ENCODE assay signal across 19 cellular contexts in genomic region chr9:93379051-93379450, GRCh38.
DNase-seq lines count a peak whose midpoint lies in the region; ATAC-seq, FAIRE-seq and TF ChIP-seq lines count a peak whose summit lies in the region.
"Had no signal": no experiment of that assay in that cellular context is flagged by ENCODE, and none has a peak within 500 bp of the region (broad histone marks: within the 10 kb centered on the region; RNA-seq: fewer than 3 reads in every experiment).

No MANE protein-coding gene starts in this region.

- H3K9ac ChIP-seq in DND-41 (ENCODE audit: low read depth, low read length) (no peak overlapping the region), Karpas-422 (ENCODE audit: low read length) (no peak overlapping the region)

- H3K27ac Mint-ChIP-seq in neural crest cell (ENCODE audit: unreplicated experiment): no peak overlapping the region
- H3K27ac Mint-ChIP-seq in stimulated activated naive B cell treated with anti-CD40 and anti-IgM and Interleukin-4, amounts not matched to agents 10 μg/mL and 1 μg/mL and 100 μg/mL, for 72 hours: no peak overlapping the region
- H3K27ac Mint-ChIP-seq: activated naive CD8-positive, alpha-beta T cell treated with anti-CD3 and anti-CD28 coated beads, Interleukin-2, amount 50 U/mL, for 24 hours had no signal

- no peaks in the 10 kb centered on the region for H3K9me3 Mint-ChIP-seq in neural crest cell
- H3K9me3 Mint-ChIP-seq in stimulated activated naive B cell treated with anti-CD40 and anti-IgM and Interleukin-4, amounts not matched to agents 10 μg/mL and 1 μg/mL and 100 μg/mL, for 72 hours: no peaks in the 10 kb centered on the region
- H3K9me3 Mint-ChIP-seq: activated naive CD8-positive, alpha-beta T cell treated with anti-CD3 and anti-CD28 coated beads, Interleukin-2, amount 50 U/mL, for 24 hours had no signal

- no peak overlapping the region for H3K4me3 Mint-ChIP-seq in neural crest cell
- H3K4me3 Mint-ChIP-seq in stimulated activated naive B cell treated with anti-CD40 and anti-IgM and Interleukin-4, amounts not matched to agents 10 μg/mL and 1 μg/mL and 100 μg/mL, for 72 hours: no peak overlapping the region
- H3K4me3 Mint-ChIP-seq: activated naive CD8-positive, alpha-beta T cell treated with anti-CD3 and anti-CD28 coated beads, Interleukin-2, amount 50 U/mL, for 24 hours had no signal

- peak; percentile 38 for TF ChIP-seq CTCF in DND-41 (IDR thresholded peaks at IDR 0.05; ENCODE audit: borderline replicate concordance, extremely low read depth, low read length, poor library complexity, severe bottlenecking)
- TF ChIP-seq CTCF in choroid plexus epithelial cell (conservative IDR thresholded peaks at IDR 0.05; ENCODE audit: low read depth, low read length): peak; percentile 44
- TF ChIP-seq CTCF in neural crest cell (conservative IDR thresholded peaks at IDR 0.05): peak; percentile 52
- no peak for TF ChIP-seq CTCF in GM20000 (IDR thresholded peaks at IDR 0.05; ENCODE audit: extremely low read depth, missing control alignments)

- H3K4me1 Mint-ChIP-seq in neural crest cell: no peaks in the 10 kb centered on the region
- peaks cover 0 to 7% of the 10 kb centered on the region in 2 donors for H3K4me1 Mint-ChIP-seq in stimulated activated naive B cell treated with anti-CD40 and anti-IgM and Interleukin-4, amounts not matched to agents 10 μg/mL and 1 μg/mL and 100 μg/mL, for 72 hours
- H3K4me1 Mint-ChIP-seq: activated naive CD8-positive, alpha-beta T cell treated with anti-CD3 and anti-CD28 coated beads, Interleukin-2, amount 50 U/mL, for 24 hours had no signal

- no peak for ATAC-seq in DND-41 (ENCODE audit: insufficient read depth, low read depth)
- ATAC-seq in stimulated activated naive B cell treated with anti-CD40 and anti-IgM and Interleukin-4, amounts not matched to agents 10 μg/mL and 1 μg/mL and 100 μg/mL, for 72 hours (replicated peaks): no peak
- ATAC-seq: activated naive CD8-positive, alpha-beta T cell treated with anti-CD3 and anti-CD28 coated beads, Interleukin-2, amount 50 U/mL, for 24 hours; left ventricle myocardium superior had no signal

- H3K27me3 ChIP-seq in DND-41 (ENCODE audit: insufficient read depth, low read length, poor library complexity): no peaks in the 10 kb centered on the region
- H3K27me3 ChIP-seq in Karpas-422 (ENCODE audit: low read length): no peaks in the 10 kb centered on the region

- H3K36me3 ChIP-seq in DND-41 (ENCODE audit: insufficient read depth, low read length) (no peaks in the 10 kb centered on the region), Karpas-422 (ENCODE audit: insufficient read depth, low read length) (no peaks in the 10 kb centered on the region)

- no peaks in the 10 kb centered on the region for H4K20me1 ChIP-seq in DND-41 (ENCODE audit: insufficient read depth, low read length)
- H4K20me1 ChIP-seq in Karpas-422 (ENCODE audit: insufficient read depth, low read depth, low read length): no peaks in the 10 kb centered on the region

- H3K27me3 Mint-ChIP-seq in neural crest cell (ENCODE audit: low read depth): no peaks in the 10 kb centered on the region
- H3K27me3 Mint-ChIP-seq in stimulated activated naive B cell treated with anti-CD40 and anti-IgM and Interleukin-4, amounts not matched to agents 10 μg/mL and 1 μg/mL and 100 μg/mL, for 72 hours: peaks cover 10 to 19% of the 10 kb centered on the region in 2 donors

- H3K27ac ChIP-seq in DND-41 (ENCODE audit: low read length): no peak overlapping the region
- H3K27ac ChIP-seq in Karpas-422 (ENCODE audit: low read length): no peak overlapping the region

- H3K9me2 ChIP-seq in Karpas-422 (replicated peaks; ENCODE audit: insufficient read depth, low read length): no peaks in the 10 kb centered on the region

- H3K4me1 ChIP-seq in DND-41 (ENCODE audit: insufficient read depth, low read length) (no peaks in the 10 kb centered on the region), Karpas-422 (ENCODE audit: low read length) (no peaks in the 10 kb centered on the region)

- H3K4me3 ChIP-seq in DND-41 (ENCODE audit: low read depth in 1 of 2, low read length in 2 of 2) (no peak overlapping the region), Karpas-422 (ENCODE audit: low read length) (no peak overlapping the region), choroid plexus epithelial cell (ENCODE audit: low read depth, low read length) (no peak overlapping the region)

- H3K79me2 ChIP-seq in DND-41 (ENCODE audit: insufficient read depth, low read length) (no peaks in the 10 kb centered on the region), Karpas-422 (ENCODE audit: low read length) (no peaks in the 10 kb centered on the region)

- FAIRE-seq in HTR-8/SVneo (lab: Jason Lieb, UNC): no peak
- FAIRE-seq: G401.6, small intestine had no signal

- H3K9me3 ChIP-seq in DND-41 (ENCODE audit: insufficient read depth, low read length, severe bottlenecking) (no peaks in the 10 kb centered on the region), Karpas-422 (ENCODE audit: low read length) (no peaks in the 10 kb centered on the region)

- H3K4me2 ChIP-seq in DND-41 (ENCODE audit: insufficient read depth, low read length): no peak overlapping the region
- H3K4me2 ChIP-seq in Karpas-422 (ENCODE audit: low read depth, low read length, poor library complexity, severe bottlenecking): no peak overlapping the region

- no peaks in the 10 kb centered on the region for H3K36me3 Mint-ChIP-seq in neural crest cell (ENCODE audit: low read depth)
- H3K36me3 Mint-ChIP-seq in stimulated activated naive B cell treated with anti-CD40 and anti-IgM and Interleukin-4, amounts not matched to agents 10 μg/mL and 1 μg/mL and 100 μg/mL, for 72 hours: no peaks in the 10 kb centered on the region

- H2AFZ ChIP-seq in DND-41 (ENCODE audit: low read depth, low read length) (no peak overlapping the region), Karpas-422 (ENCODE audit: low read length) (no peak overlapping the region)

- no peak for DNase-seq in DND-41
- DNase-seq in Karpas-422: peak; percentile 44
- peak; percentile 4 for DNase-seq in choroid plexus epithelial cell (ENCODE audit: low read depth)
- no peak for DNase-seq in neural crest cell (ENCODE audit: low read depth, low spot score)
- DNase-seq in stimulated activated naive B cell treated with anti-CD40 and anti-IgM and Interleukin-4, amounts not matched to agents 10 μg/mL and 1 μg/mL and 100 μg/mL, for 72 hours: no peak
- DNase-seq in HTR-8/SVneo (ENCODE audit: insufficient read length, low spot score): no peak
- no peak for DNase-seq in COR-L47 (lab: John Stamatoyannopoulos, UW)
- no peak for DNase-seq in GM20000 (ENCODE audit: low spot score)
- DNase-seq: activated naive CD8-positive, alpha-beta T cell treated with anti-CD3 and anti-CD28 coated beads, Interleukin-2, amount 50 U/mL, for 24 hours; central memory CD4-positive, alpha-beta T cell; effector memory CD4-positive, alpha-beta T cell; foreskin melanocyte; left ventricle myocardium superior; NCI-H1105 treated with DMSO at 0.1 percent for 48 hours; NCI-H2171; NCI-H82; small intestine; stimulated activated CD4-positive, alpha-beta T cell treated with anti-CD3 and anti-CD28 coated beads, Interleukin-4, amount 100 ng/mL, for 24 hours had no signal

Comparison
In these comparisons a context has a peak if more than half of its experiments do, and no peak if none do; other contexts are left out.
1. DNase-seq: peak in Karpas-422 (single experiment) and choroid plexus epithelial cell (single experiment); none in DND-41 (single experiment), neural crest cell (single experiment), stimulated activated naive B cell treated with anti-CD40 and anti-IgM and Interleukin-4, amounts not matched to agents 10 μg/mL and 1 μg/mL and 100 μg/mL, for 72 hours (single experiment), HTR-8/SVneo (single experiment), COR-L47 (single experiment) and GM20000 (single experiment).